Comparison of ENCODE assay signal across 10 cellular contexts in the genomic region with DNA sequence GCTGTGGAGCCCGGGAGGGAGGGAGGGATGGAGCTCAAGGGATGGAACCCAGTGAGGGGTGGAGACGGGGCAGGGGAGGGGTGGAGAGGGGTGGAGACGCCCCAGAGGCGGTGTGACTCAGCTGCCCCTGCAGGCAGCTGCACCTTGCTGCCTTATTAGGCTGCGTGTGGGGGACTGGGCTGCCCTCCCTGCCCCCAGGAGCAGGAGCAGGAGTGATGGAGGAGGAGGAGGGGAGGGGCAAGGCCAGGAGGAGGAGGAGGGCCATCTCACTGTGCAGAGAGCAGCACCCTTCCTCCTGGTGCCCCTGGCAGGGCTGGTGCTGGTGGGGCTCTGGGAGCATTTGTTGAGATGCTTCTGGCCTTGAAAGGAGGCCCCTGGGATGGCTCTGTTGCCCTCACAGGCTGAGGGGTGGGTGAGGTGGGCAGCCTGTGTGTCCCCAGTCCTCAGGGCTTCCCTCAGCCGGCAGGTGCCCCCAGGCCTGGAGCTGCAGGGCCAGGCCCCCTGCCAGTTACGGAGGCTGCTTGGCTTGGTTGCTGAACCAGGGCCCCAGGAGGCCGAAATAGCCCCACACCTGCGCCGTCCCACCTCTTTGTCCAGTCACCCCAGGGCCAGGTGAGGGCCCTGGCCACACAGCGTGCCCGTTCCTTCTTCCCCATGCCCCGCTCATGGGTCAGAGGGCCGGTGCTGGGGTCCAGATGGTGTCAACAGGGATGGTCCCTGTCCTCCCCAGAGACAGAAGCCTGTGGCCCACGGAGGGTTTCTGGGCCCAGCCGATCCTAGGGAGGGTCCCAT. TPM values are rescaled to one million over a fixed set of nuclear protein-coding genes. Genes with fewer than 3 reads are reported as not detected.
DNase-seq lines count a peak whose midpoint lies in the region; ATAC-seq and TF ChIP-seq lines count a peak whose summit lies in the region.
"Had no signal": no experiment of that assay in that cellular context is flagged by ENCODE, and none has a peak within 500 bp of the region (broad histone marks: within the 10 kb centered on the region; RNA-seq: fewer than 3 reads in every experiment).

No MANE protein-coding gene starts in this region.

- no peaks in the 10 kb centered on the region for H3K9me2 ChIP-seq in Karpas-422 (replicated peaks; ENCODE audit: insufficient read depth, low read length)

- no peak overlapping the region for H3K14ac ChIP-seq in mesenchymal stem cell (ENCODE audit: low read length in 2 of 2)

- H3K79me2 ChIP-seq in Karpas-422 (ENCODE audit: low read length): peaks cover 80% of the 10 kb centered on the region

- H3K9ac ChIP-seq in Karpas-422 (ENCODE audit: low read length) (peak overlapping the region; percentile 99), mesenchymal stem cell (ENCODE audit: low read length) (no peak overlapping the region)

- H3K9me3 ChIP-seq in Karpas-422 (ENCODE audit: low read length): no peaks in the 10 kb centered on the region
- no peaks in the 10 kb centered on the region for H3K9me3 ChIP-seq in mesenchymal stem cell (ENCODE audit: control insufficient read depth, low read length)

- H3K4me2 ChIP-seq in Karpas-422 (ENCODE audit: low read depth, low read length, poor library complexity, severe bottlenecking): peak overlapping the region; percentile 85
- H3K4me2 ChIP-seq in mesenchymal stem cell (ENCODE audit: low read length, poor library complexity, severe bottlenecking): no peak overlapping the region

- 75% methylated on average over 16 of the region's 16 CpGs for WGBS in mesenchymal stem cell

- ATAC-seq in GM19023 (IDR thresholded peaks at IDR 0.05; ENCODE audit: unreplicated experiment): no peak

- no peak overlapping the region for H3K4ac ChIP-seq in mesenchymal stem cell (ENCODE audit: low read depth in 1 of 2, low read length in 2 of 2)

- no peak overlapping the region for H4K8ac ChIP-seq in mesenchymal stem cell (ENCODE audit: low read length)

- no peak overlapping the region for H2BK12ac ChIP-seq in mesenchymal stem cell (ENCODE audit: low read length in 2 of 2)

- peak overlapping the region; percentile 33 for H2BK5ac ChIP-seq in mesenchymal stem cell (ENCODE audit: low read depth, low read length, poor library complexity, severe bottlenecking)

- peaks cover 39% of the 10 kb centered on the region for H3K79me1 ChIP-seq in mesenchymal stem cell (replicated peaks; ENCODE audit: low read length, poor library complexity, severe bottlenecking)

- no peak overlapping the region for H3K18ac ChIP-seq in mesenchymal stem cell (ENCODE audit: low read depth in 1 of 2, low read length in 2 of 2)

- H3K4me1 ChIP-seq in Karpas-422 (ENCODE audit: low read length): peaks cover 100% of the 10 kb centered on the region
- peaks cover 55% of the 10 kb centered on the region for H3K4me1 ChIP-seq in mesenchymal stem cell (ENCODE audit: control insufficient read depth, insufficient read depth, low read depth, low read length)

- peaks cover 51% of the 10 kb centered on the region for H4K20me1 ChIP-seq in Karpas-422 (ENCODE audit: insufficient read depth, low read depth, low read length)

- peak overlapping the region; percentile 21 for H4K91ac ChIP-seq in mesenchymal stem cell (ENCODE audit: low read length)

- DNase-seq in ACHN (peak; percentile 56), Karpas-422 (peak; percentile 81), cardiac fibroblast (ENCODE audit: low read depth in 2 of 2) (peak; percentile 54 to 70), mesenchymal stem cell (peak; percentile 52), T-helper 9 cell (no peak), DMS53 (lab: John Stamatoyannopoulos, UW) (no peak)
- DNase-seq in activated CD4-positive, alpha-beta T cell treated with anti-CD3 and anti-CD28 coated beads, Interleukin-2, amount 50 U/mL, for 48 hours: no peak

- H3K4me3 ChIP-seq in Karpas-422 (ENCODE audit: low read length): peak overlapping the region; percentile 19; the same call in 1 of the 2 replicates
- no peak overlapping the region for H3K4me3 ChIP-seq in cardiac fibroblast (replicated peaks in 1 of 2; ENCODE audit: low read depth in 2 of 2, low read length in 2 of 2)
- H3K4me3 ChIP-seq in mesenchymal stem cell (ENCODE audit: insufficient read depth in 1 of 2, low read depth in 1 of 2, low read length in 2 of 2): no peak overlapping the region

- H3K36me3 ChIP-seq in Karpas-422 (ENCODE audit: insufficient read depth, low read length) (peaks cover 28% of the 10 kb centered on the region), mesenchymal stem cell (ENCODE audit: control insufficient read depth in 1 of 2, insufficient read depth in 2 of 2, low read depth in 1 of 2, low read length in 2 of 2) (peaks cover 54 to 68% of the 10 kb centered on the region in 2 experiments)

- peak overlapping the region; percentile 42 for H2AK5ac ChIP-seq in mesenchymal stem cell (ENCODE audit: low read length, severe bottlenecking)

- no peak overlapping the region for H2BK15ac ChIP-seq in mesenchymal stem cell (ENCODE audit: low read depth, poor library complexity, severe bottlenecking)

- in situ Hi-C loops in ACHN (cut with HindIII; ENCODE audit: low pct_ligation_motif_present, low pct_unique_long_range_greater_than_20kb, low sequenced_read_pairs): no loop called here

- H2AFZ ChIP-seq in Karpas-422 (ENCODE audit: low read length) (no peak overlapping the region), mesenchymal stem cell (ENCODE audit: low read depth, low read length) (no peak overlapping the region)

- no peaks in the 10 kb centered on the region for H3K27me3 ChIP-seq in Karpas-422 (ENCODE audit: low read length)
- no peaks in the 10 kb centered on the region for H3K27me3 ChIP-seq in mesenchymal stem cell (ENCODE audit: control insufficient read depth in 1 of 2, insufficient read depth in 1 of 2, low read length in 2 of 2)

- H2BK120ac ChIP-seq in mesenchymal stem cell (ENCODE audit: low read depth, low read length): no peak overlapping the region

- no peak overlapping the region for H3K23ac ChIP-seq in mesenchymal stem cell (ENCODE audit: low read length in 2 of 2)

- H3K27ac ChIP-seq in Karpas-422 (ENCODE audit: low read length) (peak overlapping the region; percentile 100), mesenchymal stem cell (ENCODE audit: low read length, poor library complexity, severe bottlenecking) (peak overlapping the region; percentile 71)

- TF ChIP-seq CTCF in cardiac fibroblast (IDR thresholded peaks at IDR 0.05; ENCODE audit: low read depth, low read length): no peak

RNA-seq across cellular contexts. Expression of gene TSSC4, which starts 9.5 kb away (rescaled TPM):
- total RNA-seq in Karpas-422 (2014; rRNA removed; shearing (Covaris generic); ENCODE audit: low replicate concordance): 25.3 and 47.5 TPM in 2 replicates
- polyA plus RNA-seq in mesenchymal stem cell (2013, experiment 1 of 2): 69.3 TPM
- polyA plus RNA-seq in mesenchymal stem cell (2013, experiment 2 of 2): 73.7 TPM

RNA-seq across cellular contexts. Expression of gene CD81, which starts 14.0 kb away (rescaled TPM):
- total RNA-seq in Karpas-422 (2014; rRNA removed; shearing (Covaris generic); ENCODE audit: low replicate concordance): 356 and 467 TPM in 2 replicates
- polyA plus RNA-seq in mesenchymal stem cell (2013, experiment 1 of 2): 422 TPM
- polyA plus RNA-seq in mesenchymal stem cell (2013, experiment 2 of 2): 433 TPM

RNA-seq across cellular contexts. Expression of gene TRPM5, which starts 53.2 kb away (rescaled TPM):
- not detected in 2 replicates for total RNA-seq in Karpas-422 (2014; rRNA removed; shearing (Covaris generic); ENCODE audit: low replicate concordance)
- polyA plus RNA-seq in mesenchymal stem cell (2013, experiment 1 of 2): not detected
- not detected for polyA plus RNA-seq in mesenchymal stem cell (2013, experiment 2 of 2)
- total RNA-seq: endothelial cell of umbilical vein; T-helper 2 cell treated with Interferon-gamma antibody and Interleukin-4, amounts not matched to agents 100 ng/mL and 5 ng/mL, for 36 hours had no signal
- polyA plus RNA-seq: endothelial cell of umbilical vein had no signal

RNA-seq across cellular contexts. Expression of gene KCNQ1, which starts 53.7 kb away (rescaled TPM):
- not detected in 2 replicates for total RNA-seq in Karpas-422 (2014; rRNA removed; shearing (Covaris generic); ENCODE audit: low replicate concordance)
- 0.03 TPM for polyA plus RNA-seq in mesenchymal stem cell (2013, experiment 1 of 2)
- 0.03 TPM for polyA plus RNA-seq in mesenchymal stem cell (2013, experiment 2 of 2)

Comparison
In these comparisons a context has a peak if more than half of its experiments do, and no peak if none do; other contexts are left out.
1. DNase-seq: peak in ACHN (single experiment), Karpas-422 (single experiment), cardiac fibroblast (2 of 2) and mesenchymal stem cell (single experiment); none in T-helper 9 cell (single experiment), DMS53 (single experiment) and activated CD4-positive, alpha-beta T cell treated with anti-CD3 and anti-CD28 coated beads, Interleukin-2, amount 50 U/mL, for 48 hours (0 of 2).